14 cellular contexts compared by ENCODE assay signal in genomic region chr1:184422490-184423233, GRCh38.
"Had no signal": no experiment of that assay in that cellular context is flagged by ENCODE, and none has a peak within 500 bp of the region (broad histone marks: within the 10 kb centered on the region; RNA-seq: fewer than 3 reads in every experiment).

No MANE protein-coding gene starts in this region.

- ATAC-seq: activated CD4-positive, alpha-beta T cell treated with anti-CD3 and anti-CD28 coated beads for 36 hours; activated T-helper 17 cell treated with anti-CD3 and anti-CD28 coated beads, Interleukin-2, amount 50 U/mL, for 72 hours; stimulated activated naive CD8-positive, alpha-beta T cell treated with anti-CD3 and anti-CD28 coated beads, Interleukin-15, amount 100 ng/mL, for 72 hours had no signal

- H3K27me3 ChIP-seq: testis had no signal

- H3K27ac Mint-ChIP-seq: activated CD4-positive, alpha-beta T cell treated with anti-CD3 and anti-CD28 coated beads for 36 hours; activated naive CD4-positive, alpha-beta T cell treated with anti-CD3 and anti-CD28 coated beads for 36 hours; activated T-helper 17 cell treated with anti-CD3 and anti-CD28 coated beads, Interleukin-2, amount 50 U/mL, for 72 hours; stimulated activated naive CD8-positive, alpha-beta T cell treated with anti-CD3 and anti-CD28 coated beads, Interleukin-15, amount 100 ng/mL, for 72 hours had no signal

- H3K9me3 Mint-ChIP-seq: activated naive CD4-positive, alpha-beta T cell treated with anti-CD3 and anti-CD28 coated beads for 36 hours; activated T-helper 17 cell treated with anti-CD3 and anti-CD28 coated beads, Interleukin-2, amount 50 U/mL, for 72 hours had no signal

- H3K36me3 ChIP-seq: WERI-Rb-1 had no signal

- H3K4me1 Mint-ChIP-seq: activated CD4-positive, alpha-beta T cell treated with anti-CD3 and anti-CD28 coated beads for 36 hours; activated T-helper 17 cell treated with anti-CD3 and anti-CD28 coated beads, Interleukin-2, amount 50 U/mL, for 72 hours; stimulated activated naive CD8-positive, alpha-beta T cell treated with anti-CD3 and anti-CD28 coated beads, Interleukin-15, amount 100 ng/mL, for 72 hours had no signal

- H3K4me3 ChIP-seq: testis had no signal

- H3K9me3 ChIP-seq: testis had no signal

- H3K27ac ChIP-seq: testis, WERI-Rb-1 had no signal

- H3K4me1 ChIP-seq: testis had no signal

- DNase-seq: activated CD4-positive, alpha-beta T cell treated with anti-CD3 and anti-CD28 coated beads for 36 hours; activated naive CD4-positive, alpha-beta T cell treated with anti-CD3 and anti-CD28 coated beads for 36 hours; central memory CD4-positive, alpha-beta T cell; cortex of kidney; effector CD8-positive, alpha-beta T cell; hippocampal formation; mammary epithelial cell; stimulated activated CD4-positive, alpha-beta T cell treated with anti-CD3 and anti-CD28 coated beads, Interleukin-4, amount 100 ng/mL, for 1 hour; stimulated activated CD8-positive, alpha-beta memory T cell treated with anti-CD3 and anti-CD28 coated beads, Interleukin-4, amount 100 ng/mL, for 48 hours; stimulated activated naive CD8-positive, alpha-beta T cell treated with anti-CD3 and anti-CD28 coated beads, Interleukin-15, amount 100 ng/mL, for 72 hours; T-helper 1 cell; testis; WERI-Rb-1 had no signal

- H3K4me3 Mint-ChIP-seq: activated CD4-positive, alpha-beta T cell treated with anti-CD3 and anti-CD28 coated beads for 36 hours; activated naive CD4-positive, alpha-beta T cell treated with anti-CD3 and anti-CD28 coated beads for 36 hours; activated T-helper 17 cell treated with anti-CD3 and anti-CD28 coated beads, Interleukin-2, amount 50 U/mL, for 72 hours; stimulated activated naive CD8-positive, alpha-beta T cell treated with anti-CD3 and anti-CD28 coated beads, Interleukin-15, amount 100 ng/mL, for 72 hours had no signal
